18 cellular contexts compared by ENCODE assay signal in the genomic region with DNA sequence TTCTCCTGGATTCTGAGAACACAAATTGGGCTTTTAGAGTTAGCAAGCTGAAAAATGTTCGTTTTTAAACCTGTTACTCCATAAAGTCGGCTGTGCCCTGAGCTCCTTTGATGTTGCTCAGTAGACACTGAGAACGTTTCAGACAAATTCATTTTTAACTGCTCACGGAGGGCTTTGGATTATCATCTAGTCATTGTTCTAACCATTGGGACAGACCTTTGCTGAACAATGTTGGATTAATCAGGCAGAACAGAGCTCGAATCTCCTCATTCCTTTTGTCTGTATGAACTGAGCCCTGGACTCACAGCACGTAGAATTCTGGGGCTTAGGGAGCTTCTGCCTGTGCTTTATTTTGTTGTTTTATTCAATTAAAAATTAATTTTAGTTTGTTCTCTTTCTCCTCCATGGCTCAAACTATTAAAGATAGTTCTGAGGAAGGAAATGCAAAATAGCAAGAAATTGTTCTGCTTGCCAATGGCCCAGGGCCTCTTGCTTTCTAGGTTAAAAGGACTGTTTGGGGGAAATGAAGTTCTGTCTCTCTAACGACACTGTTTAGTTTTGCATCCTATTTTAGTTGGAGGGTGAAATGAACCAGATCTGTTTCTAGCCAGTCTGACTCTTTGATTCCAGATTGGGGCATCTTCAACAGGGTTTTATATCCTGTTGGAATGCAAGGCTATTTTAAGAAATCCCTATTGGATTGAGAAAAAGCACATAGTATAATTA.
DNase-seq lines count a peak whose midpoint lies in the region; ATAC-seq and TF ChIP-seq lines count a peak whose summit lies in the region.
"Had no signal": no experiment of that assay in that cellular context is flagged by ENCODE, and none has a peak within 500 bp of the region (broad histone marks: within the 10 kb centered on the region; RNA-seq: fewer than 3 reads in every experiment).

No MANE protein-coding gene starts in this region.

- CTCF ChIA-PET in activated B cell treated with CpG ODN at 0.5 μM for 24 hours (lab: Charles Lee), result interaction anchor here (1.1 to 1.2 kb wide), 2 partner anchors 11 to 144 kb away, joined by 3 read pairs; no protein-coding TSS in a partner anchor

- no peak overlapping the region for H3K4me3 ChIP-seq in spleen

- H3K27me3 Mint-ChIP-seq in CD14-positive monocyte (ENCODE audit: low read depth in 3 of 3), result no peaks in the 10 kb centered on the region
- no peaks in the 10 kb centered on the region for H3K27me3 Mint-ChIP-seq in activated B cell treated with CpG ODN at 0.5 μM for 24 hours

- H3K9me3 Mint-ChIP-seq in CD14-positive monocyte (peaks cover 0 to 7% (median 0%) of the 10 kb centered on the region in 7 donors), activated B cell treated with CpG ODN at 0.5 μM for 24 hours (peaks cover 8% of the 10 kb centered on the region)

- H3K27me3 ChIP-seq in spleen (replicated peaks in 1 of 7), result no peaks in the 10 kb centered on the region

- 44 to 51% (median 50%) methylated on average over 7 of the region's 7 CpGs for WGBS in spleen, 5 donors

- peak overlapping the region in 5 of 8 donors; percentile 34 to 53 (median 40) for H3K27ac ChIP-seq in spleen
- H3K27ac ChIP-seq: C4-2B had no signal

- H3K4me1 ChIP-seq in spleen, result peaks cover under 1 to 34% (median 21%) of the 10 kb centered on the region in 6 donors

- no peaks in the 10 kb centered on the region for H3K9me3 ChIP-seq in spleen

- H3K4me1 Mint-ChIP-seq in CD14-positive monocyte (peaks cover 44% of the 10 kb centered on the region), activated B cell treated with CpG ODN at 0.5 μM for 24 hours (peaks cover 69% of the 10 kb centered on the region)

- peak; percentile 59; the same call in 1 of the 2 replicates for TF ChIP-seq EP300 in Ishikawa (IDR thresholded peaks at IDR 0.05; ENCODE audit: borderline replicate concordance)

- H3K27ac Mint-ChIP-seq in CD14-positive monocyte (peak overlapping the region in 4 of 7 donors; percentile 10 to 78 (median 22)), activated B cell treated with CpG ODN at 0.5 μM for 24 hours (peak overlapping the region; percentile 37)
- H3K27ac Mint-ChIP-seq: T-helper 1 cell treated with Interleukin-12 subunit alpha and Interleukin-12 subunit beta and Interleukin-4 antibody, amounts not matched to agents 30 μg/mL and 1 μg/mL, for 36 hours had no signal

- no peak for TF ChIP-seq RAD21 in Ishikawa (IDR thresholded peaks at IDR 0.05; ENCODE audit: low read depth)

- TF ChIP-seq POLR2A in spleen (IDR thresholded peaks at IDR 0.05), result no peak

- intact Hi-C loops in CD14-positive monocyte (cut with micrococcal nuclease) (no loop called here), activated B cell treated with CpG ODN at 0.5 μM for 24 hours (cut with micrococcal nuclease) (loop anchor here (1.0 kb wide), 1 partner anchor 11 kb away; no protein-coding TSS in a partner anchor), spleen (cut with DNase I; ENCODE audit: low total_unique reads) (no loop called here)

- H3K36me3 Mint-ChIP-seq in CD14-positive monocyte, result no peaks in the 10 kb centered on the region
- H3K36me3 Mint-ChIP-seq in activated B cell treated with CpG ODN at 0.5 μM for 24 hours (ENCODE audit: low read depth), result no peaks in the 10 kb centered on the region

- POLR2A ChIA-PET in activated B cell treated with CpG ODN at 0.5 μM for 24 hours (lab: Charles Lee), result interaction anchor here (0.9 to 1.9 kb wide), 9 partner anchors 9 to 114 kb away, joined by 3 to 8 read pairs (median 4); no protein-coding TSS in a partner anchor

- DNase-seq in CD14-positive monocyte (ENCODE audit: low spot score) (no peak), activated B cell treated with CpG ODN at 0.5 μM for 24 hours (no peak), spleen (no peak), RKO (ENCODE audit: low spot score) (no peak), NCI-H748 treated with DMSO at 0.1 percent for 48 hours (lab: John Stamatoyannopoulos, UW) (no peak), OCI-M1 (lab: John Stamatoyannopoulos, UW) (no peak)
- DNase-seq: GDM1, KBM-7, MM.1S, NCI-H1105 treated with DMSO at 0.1 percent for 48 hours, NCI-H2029 treated with DMSO at 0.1 percent for 48 hours, NCI-H2171, NCI-H345, NCI-H524 treated with DMSO at 0.1 percent for 48 hours had no signal

- peak; percentile 59 for ATAC-seq in activated B cell treated with CpG ODN at 0.5 μM for 24 hours (ENCODE audit: low read depth)
- ATAC-seq: Panc1 had no signal

- no peaks in the 10 kb centered on the region for H3K36me3 ChIP-seq in spleen

- TF ChIP-seq CTCF in CD14-positive monocyte (IDR thresholded peaks at IDR 0.05), result no peak
- TF ChIP-seq CTCF in activated B cell treated with CpG ODN at 0.5 μM for 24 hours (IDR thresholded peaks at IDR 0.05), result no peak
- no peak for TF ChIP-seq CTCF in spleen (IDR thresholded peaks at IDR 0.05 in 8 of 11, conservative IDR thresholded peaks at IDR 0.05 in 3 of 11)

- H3K4me3 Mint-ChIP-seq in CD14-positive monocyte (no peak overlapping the region), activated B cell treated with CpG ODN at 0.5 μM for 24 hours (peak overlapping the region; percentile 15)
- H3K4me3 Mint-ChIP-seq: T-helper 1 cell treated with Interleukin-12 subunit alpha and Interleukin-12 subunit beta and Interleukin-4 antibody, amounts not matched to agents 30 μg/mL and 1 μg/mL, for 36 hours had no signal

TF ChIP-seq in Ishikawa, 13 proteins besides CTCF, POLR2A, EP300 and RAD21:
- TF ChIP-seq TEAD4 (IDR thresholded peaks at IDR 0.05), result no peak; the same call in 1 of the 2 replicates
- TF ChIP-seq NFIC (IDR thresholded peaks at IDR 0.05), result peak; percentile 15; the same call in 1 of the 2 replicates
